Comparison of ENCODE assay signal across 12 cellular contexts in the genomic region with DNA sequence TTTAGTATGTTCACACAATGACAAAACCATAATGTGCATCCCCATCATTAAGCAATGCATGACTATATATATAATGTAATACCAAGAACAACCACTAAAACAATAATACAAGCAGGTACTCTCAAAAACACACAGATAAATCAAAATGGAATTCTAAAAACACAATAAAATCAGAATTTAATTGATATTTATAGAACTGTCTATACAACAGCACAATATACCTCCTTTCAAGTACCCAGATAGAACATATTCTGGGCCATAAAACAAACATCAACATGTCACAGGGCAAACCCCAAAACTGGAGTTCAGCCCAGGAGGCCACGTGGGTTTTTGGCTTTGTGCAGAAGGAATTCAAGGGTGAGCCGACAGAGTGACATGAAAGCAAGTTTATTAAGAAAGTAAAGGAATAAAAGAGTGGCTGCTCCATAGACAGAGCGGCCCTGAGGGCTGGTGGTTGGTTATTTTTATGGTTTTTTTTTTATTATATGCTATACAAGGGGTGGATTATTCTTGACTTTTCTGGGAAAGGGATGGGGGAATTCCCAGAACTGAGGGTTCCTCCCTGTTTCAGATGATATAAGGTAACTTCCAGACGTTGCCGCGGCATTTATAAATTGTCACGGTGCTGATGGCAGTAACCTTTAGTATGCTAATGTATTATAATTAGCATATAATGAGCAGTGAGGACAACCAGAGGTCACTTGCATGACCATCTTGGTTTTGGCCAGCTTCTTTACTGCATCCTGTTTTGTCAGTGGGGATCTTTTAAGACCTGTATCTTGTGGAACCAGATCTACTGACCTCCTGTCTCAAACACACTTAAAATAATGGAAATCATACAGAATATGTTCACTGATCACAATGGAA. TPM values are rescaled to one million over a fixed set of nuclear protein-coding genes. Genes with fewer than 3 reads are reported as not detected.
DNase-seq lines count a peak whose midpoint lies in the region; ATAC-seq and TF ChIP-seq lines count a peak whose summit lies in the region.
"Had no signal": no experiment of that assay in that cellular context is flagged by ENCODE, and none has a peak within 500 bp of the region (broad histone marks: within the 10 kb centered on the region; RNA-seq: fewer than 3 reads in every experiment).

No MANE protein-coding gene starts in this region.

- H3K4me1 Mint-ChIP-seq in T-helper 2 cell treated with Interferon-gamma antibody and Interleukin-4, amounts not matched to agents 5 μg/mL and 100 μg/mL, for 36 hours (ENCODE audit: low read depth), result peaks cover 29% of the 10 kb centered on the region
- H3K4me1 Mint-ChIP-seq in WTC11 (peaks cover 53% of the 10 kb centered on the region), Caco-2 (ENCODE audit: low read depth, unreplicated experiment) (peaks cover 10% of the 10 kb centered on the region)

- POLR2A ChIA-PET in WTC11 (lab: Charles Lee) (no interaction called here), Caco-2 (lab: Charles Lee) (no interaction called here)

- peaks cover 13% of the 10 kb centered on the region for H3K9me3 Mint-ChIP-seq in T-helper 2 cell treated with Interferon-gamma antibody and Interleukin-4, amounts not matched to agents 5 μg/mL and 100 μg/mL, for 36 hours
- H3K9me3 Mint-ChIP-seq in WTC11 (peaks cover 19% of the 10 kb centered on the region), Caco-2 (ENCODE audit: unreplicated experiment) (peaks cover 9% of the 10 kb centered on the region)

- no peak for ATAC-seq in WTC11
- ATAC-seq in thoracic aorta (ENCODE audit: insufficient number of reproducible peaks, low FRiP score, low read depth), result no peak
- no peak for ATAC-seq in GM18502 (IDR thresholded peaks at IDR 0.05; ENCODE audit: poor library complexity, unreplicated experiment)

- H3K27me3 ChIP-seq in thoracic aorta (replicated peaks; ENCODE audit: insufficient read depth) (no peaks in the 10 kb centered on the region), Caco-2 (replicated peaks; ENCODE audit: control insufficient read depth, insufficient read depth, low read length) (no peaks in the 10 kb centered on the region)
- H3K27me3 ChIP-seq: suprapubic skin had no signal

- H3K36me3 ChIP-seq in thoracic aorta (no peaks in the 10 kb centered on the region), Caco-2 (ENCODE audit: control insufficient read depth, insufficient read depth, low read length) (no peaks in the 10 kb centered on the region)
- H3K36me3 ChIP-seq: suprapubic skin had no signal

- H3K27me3 Mint-ChIP-seq in T-helper 2 cell treated with Interferon-gamma antibody and Interleukin-4, amounts not matched to agents 5 μg/mL and 100 μg/mL, for 36 hours (ENCODE audit: low read depth), result peaks cover 3% of the 10 kb centered on the region
- H3K27me3 Mint-ChIP-seq in WTC11 (ENCODE audit: low read depth) (no peaks in the 10 kb centered on the region), Caco-2 (ENCODE audit: insufficient read depth, unreplicated experiment) (no peaks in the 10 kb centered on the region)

- peaks cover 5 to 43% of the 10 kb centered on the region in 2 donors for H3K4me1 ChIP-seq in thoracic aorta (ENCODE audit: control insufficient read depth in 1 of 2, low read depth in 2 of 2)
- peaks cover 4% of the 10 kb centered on the region; the same call in 1 of the 2 replicates for H3K4me1 ChIP-seq in Caco-2

- peak overlapping the region; percentile 31 for H3K27ac Mint-ChIP-seq in T-helper 2 cell treated with Interferon-gamma antibody and Interleukin-4, amounts not matched to agents 5 μg/mL and 100 μg/mL, for 36 hours
- H3K27ac Mint-ChIP-seq in WTC11, result peak overlapping the region; percentile 81
- no peak overlapping the region for H3K27ac Mint-ChIP-seq in Caco-2 (ENCODE audit: unreplicated experiment)
- H3K27ac Mint-ChIP-seq: T-helper 1 cell treated with Interleukin-12 subunit alpha and Interleukin-12 subunit beta and Interleukin-4 antibody, amounts not matched to agents 30 μg/mL and 1 μg/mL, for 36 hours had no signal

- no peaks in the 10 kb centered on the region for H3K9me3 ChIP-seq in thoracic aorta
- H3K9me3 ChIP-seq in Caco-2, result no peaks in the 10 kb centered on the region
- H3K9me3 ChIP-seq: suprapubic skin had no signal

- CTCF ChIA-PET in WTC11 (lab: Charles Lee), result no interaction called here
- CTCF ChIA-PET in Caco-2 (lab: Charles Lee), result no interaction called here

- BruUV-seq in Caco-2 (replicated peaks; lab: Mats Ljungman, UMichigan), result no TSS peak

- intact Hi-C loops in Caco-2 (cut with micrococcal nuclease; ENCODE audit: unreplicated experiment), result no loop called here

- no peak for DNase-seq in T-helper 2 cell treated with Interferon-gamma antibody and Interleukin-4, amounts not matched to agents 5 μg/mL and 100 μg/mL, for 36 hours (ENCODE audit: low spot score)
- DNase-seq in T-helper 2 cell (no peak), WTC11 (ENCODE audit: low spot score) (no peak), globus pallidus (ENCODE audit: low spot score) (peak; percentile 24), thoracic aorta (ENCODE audit: low spot score) (no peak), activated gamma-delta T cell treated with Interleukin-2 at 50 U/mL for 16 hours (no peak), Caco-2 (no peak)
- DNase-seq: activated CD8-positive, alpha-beta memory T cell treated with anti-CD3 and anti-CD28 coated beads, Interleukin-2, amount 50 U/mL, for 48 hours; NCI-H510A had no signal

- H3K4me3 ChIP-seq in thoracic aorta, result no peak overlapping the region
- no peak overlapping the region for H3K4me3 ChIP-seq in Caco-2 (ENCODE audit: low read depth, low read length)
- H3K4me3 ChIP-seq: suprapubic skin had no signal

- no peak for TF ChIP-seq CTCF in WTC11 (IDR thresholded peaks at IDR 0.05)
- peak; percentile 8 for TF ChIP-seq CTCF in thoracic aorta (IDR thresholded peaks at IDR 0.05)
- TF ChIP-seq CTCF in Caco-2 (IDR thresholded peaks at IDR 0.05; ENCODE audit: insufficient read depth in 1 of 2, low read depth in 1 of 2, low read length in 1 of 2, severe bottlenecking in 1 of 2, unreplicated experiment in 1 of 2), result peak in 1 of 2 experiments; percentile 29

- H3K27ac ChIP-seq in thoracic aorta, result peak overlapping the region in 1 of 2 donors; percentile 3
- H3K27ac ChIP-seq: suprapubic skin had no signal

- H3K4me3 Mint-ChIP-seq in T-helper 2 cell treated with Interferon-gamma antibody and Interleukin-4, amounts not matched to agents 5 μg/mL and 100 μg/mL, for 36 hours, result peak overlapping the region; percentile 57
- H3K4me3 Mint-ChIP-seq in WTC11 (0 out of 2 replicates have a peak overlapping the region, but pooled peaks have one; percentile 20), Caco-2 (ENCODE audit: unreplicated experiment) (no peak overlapping the region)
- H3K4me3 Mint-ChIP-seq: T-helper 1 cell treated with Interleukin-12 subunit alpha and Interleukin-12 subunit beta and Interleukin-4 antibody, amounts not matched to agents 30 μg/mL and 1 μg/mL, for 36 hours had no signal

- peaks cover 12% of the 10 kb centered on the region for H3K36me3 Mint-ChIP-seq in T-helper 2 cell treated with Interferon-gamma antibody and Interleukin-4, amounts not matched to agents 5 μg/mL and 100 μg/mL, for 36 hours (ENCODE audit: low read depth)
- H3K36me3 Mint-ChIP-seq in WTC11 (peaks cover 19% of the 10 kb centered on the region), Caco-2 (ENCODE audit: insufficient read depth, unreplicated experiment) (peaks cover 6% of the 10 kb centered on the region)

TF ChIP-seq in WTC11, 78 proteins besides CTCF, POLR2A, EP300 and RAD21 (continues in another document):
- TF ChIP-seq, protein P1, sequence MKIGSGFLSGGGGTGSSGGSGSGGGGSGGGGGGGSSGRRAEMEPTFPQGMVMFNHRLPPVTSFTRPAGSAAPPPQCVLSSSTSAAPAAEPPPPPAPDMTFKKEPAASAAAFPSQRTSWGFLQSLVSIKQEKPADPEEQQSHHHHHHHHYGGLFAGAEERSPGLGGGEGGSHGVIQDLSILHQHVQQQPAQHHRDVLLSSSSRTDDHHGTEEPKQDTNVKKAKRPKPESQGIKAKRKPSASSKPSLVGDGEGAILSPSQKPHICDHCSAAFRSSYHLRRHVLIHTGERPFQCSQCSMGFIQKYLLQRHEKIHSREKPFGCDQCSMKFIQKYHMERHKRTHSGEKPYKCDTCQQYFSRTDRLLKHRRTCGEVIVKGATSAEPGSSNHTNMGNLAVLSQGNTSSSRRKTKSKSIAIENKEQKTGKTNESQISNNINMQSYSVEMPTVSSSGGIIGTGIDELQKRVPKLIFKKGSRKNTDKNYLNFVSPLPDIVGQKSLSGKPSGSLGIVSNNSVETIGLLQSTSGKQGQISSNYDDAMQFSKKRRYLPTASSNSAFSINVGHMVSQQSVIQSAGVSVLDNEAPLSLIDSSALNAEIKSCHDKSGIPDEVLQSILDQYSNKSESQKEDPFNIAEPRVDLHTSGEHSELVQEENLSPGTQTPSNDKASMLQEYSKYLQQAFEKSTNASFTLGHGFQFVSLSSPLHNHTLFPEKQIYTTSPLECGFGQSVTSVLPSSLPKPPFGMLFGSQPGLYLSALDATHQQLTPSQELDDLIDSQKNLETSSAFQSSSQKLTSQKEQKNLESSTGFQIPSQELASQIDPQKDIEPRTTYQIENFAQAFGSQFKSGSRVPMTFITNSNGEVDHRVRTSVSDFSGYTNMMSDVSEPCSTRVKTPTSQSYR (CRISPR knock-in tag; IDR thresholded peaks at IDR 0.05), result no peak
- TF ChIP-seq TEAD4 (CRISPR knock-in tag; IDR thresholded peaks at IDR 0.05) (no peak), NFYB (CRISPR knock-in tag; conservative IDR thresholded peaks at IDR 0.05; ENCODE audit: low read depth) (no peak), STAT6 (CRISPR knock-in tag; conservative IDR thresholded peaks at IDR 0.05; ENCODE audit: low read depth) (no peak), ZNF121 (CRISPR knock-in tag; IDR thresholded peaks at IDR 0.05) (no peak)

RNA-seq across cellular contexts. Expression of gene RAB23, which starts 5.6 kb away (rescaled TPM):
- 11.3 to 14.8 TPM (median 14.5 TPM) in 3 replicates for total RNA-seq in WTC11 (2021)
- total RNA-seq in thoracic aorta, result 10 to 100 TPM; 43.7 to 44.7 TPM
- 12.6 and 13.7 TPM in 2 replicates for total RNA-seq in Caco-2 (2022)

RNA-seq across cellular contexts. Expression of gene BAG2, which starts 44.3 kb away (rescaled TPM):
- total RNA-seq in WTC11 (2021), result 7.5 to 8.0 TPM (median 8.0 TPM) in 3 replicates
- total RNA-seq in thoracic aorta, result 10 to 100 TPM; 15.7 to 19.6 TPM
- 9.5 and 10.4 TPM in 2 replicates for total RNA-seq in Caco-2 (2022)
